ENCODE assay signal across 9 cellular contexts in the genomic region with DNA sequence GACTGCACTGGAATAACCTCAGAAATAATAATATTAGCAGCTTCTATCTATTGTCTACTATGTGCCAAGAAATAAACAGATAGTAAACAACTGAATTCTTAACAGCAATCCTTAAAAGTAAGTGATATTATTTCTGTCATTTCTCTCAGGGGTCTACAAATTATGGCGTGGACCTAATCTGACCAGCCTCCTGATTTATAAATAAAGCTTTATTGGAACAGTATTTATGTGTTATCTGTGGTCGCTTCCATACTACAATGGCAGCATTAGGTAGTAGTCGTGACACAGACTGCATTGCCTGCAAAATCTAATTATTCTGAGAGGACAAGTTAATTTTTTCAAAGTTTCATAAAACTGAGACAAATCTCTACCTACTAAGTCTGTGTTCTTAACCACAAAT. TPM values are rescaled to one million over a fixed set of nuclear protein-coding genes. Genes with fewer than 3 reads are reported as not detected.
"Had no signal": no experiment of that assay in that cellular context is flagged by ENCODE, and none has a peak within 500 bp of the region (broad histone marks: within the 10 kb centered on the region; RNA-seq: fewer than 3 reads in every experiment).

No MANE protein-coding gene starts in this region.

- DNase-seq: IMR-90, Karpas-422, KBM-7, KG1 had no signal

- H3K4me2 ChIP-seq: KMS-11 had no signal

- H3K27ac ChIP-seq: HL-60, KMS-11 had no signal

- H3K9ac ChIP-seq: KMS-11 had no signal

- FAIRE-seq: HepG2, HTR-8/SVneo had no signal

- ATAC-seq: HepG2 had no signal

RNA-seq across cellular contexts. Expression of a gene that starts 49.0 kb away (rescaled TPM):
- total RNA-seq: HepG2, HT1080 had no signal
